In the genomic region with DNA sequence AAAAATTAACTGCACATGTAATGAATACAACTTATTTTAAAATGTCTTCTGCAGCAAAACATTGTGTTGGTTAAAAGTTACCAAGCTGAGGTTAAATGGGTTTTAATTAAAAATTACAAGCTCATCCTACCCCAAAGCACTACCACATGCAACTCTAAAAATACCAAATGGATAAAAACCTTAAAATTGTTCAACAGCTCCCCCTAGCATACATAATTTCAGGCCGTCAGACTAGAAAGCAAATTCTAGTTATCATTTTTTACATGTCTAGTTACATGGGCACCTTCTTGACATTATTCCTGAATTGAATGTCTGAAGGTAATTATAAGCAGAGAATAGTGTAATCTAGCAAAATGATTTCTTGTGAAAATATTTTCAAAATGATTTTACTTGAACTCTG, we compare ENCODE assay signal across 1 cellular context.
TF ChIP-seq lines count a peak whose summit lies in the region.

No MANE protein-coding gene starts in this region.

TF ChIP-seq in GM23338, 12 proteins besides CTCF, POLR2A, EP300 and RAD21 (continued from another document):
- TF ChIP-seq, protein P1, sequence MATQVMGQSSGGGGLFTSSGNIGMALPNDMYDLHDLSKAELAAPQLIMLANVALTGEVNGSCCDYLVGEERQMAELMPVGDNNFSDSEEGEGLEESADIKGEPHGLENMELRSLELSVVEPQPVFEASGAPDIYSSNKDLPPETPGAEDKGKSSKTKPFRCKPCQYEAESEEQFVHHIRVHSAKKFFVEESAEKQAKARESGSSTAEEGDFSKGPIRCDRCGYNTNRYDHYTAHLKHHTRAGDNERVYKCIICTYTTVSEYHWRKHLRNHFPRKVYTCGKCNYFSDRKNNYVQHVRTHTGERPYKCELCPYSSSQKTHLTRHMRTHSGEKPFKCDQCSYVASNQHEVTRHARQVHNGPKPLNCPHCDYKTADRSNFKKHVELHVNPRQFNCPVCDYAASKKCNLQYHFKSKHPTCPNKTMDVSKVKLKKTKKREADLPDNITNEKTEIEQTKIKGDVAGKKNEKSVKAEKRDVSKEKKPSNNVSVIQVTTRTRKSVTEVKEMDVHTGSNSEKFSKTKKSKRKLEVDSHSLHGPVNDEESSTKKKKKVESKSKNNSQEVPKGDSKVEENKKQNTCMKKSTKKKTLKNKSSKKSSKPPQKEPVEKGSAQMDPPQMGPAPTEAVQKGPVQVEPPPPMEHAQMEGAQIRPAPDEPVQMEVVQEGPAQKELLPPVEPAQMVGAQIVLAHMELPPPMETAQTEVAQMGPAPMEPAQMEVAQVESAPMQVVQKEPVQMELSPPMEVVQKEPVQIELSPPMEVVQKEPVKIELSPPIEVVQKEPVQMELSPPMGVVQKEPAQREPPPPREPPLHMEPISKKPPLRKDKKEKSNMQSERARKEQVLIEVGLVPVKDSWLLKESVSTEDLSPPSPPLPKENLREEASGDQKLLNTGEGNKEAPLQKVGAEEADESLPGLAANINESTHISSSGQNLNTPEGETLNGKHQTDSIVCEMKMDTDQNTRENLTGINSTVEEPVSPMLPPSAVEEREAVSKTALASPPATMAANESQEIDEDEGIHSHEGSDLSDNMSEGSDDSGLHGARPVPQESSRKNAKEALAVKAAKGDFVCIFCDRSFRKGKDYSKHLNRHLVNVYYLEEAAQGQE (IDR thresholded peaks at IDR 0.05; ENCODE audit: unreplicated experiment), result no peak
- TF ChIP-seq POLR2AphosphoS5 (IDR thresholded peaks at IDR 0.05; ENCODE audit: low read depth) (no peak), JUNB (IDR thresholded peaks at IDR 0.05; ENCODE audit: unreplicated experiment) (no peak), ZNF462 (CRISPR knock-in tag; IDR thresholded peaks at IDR 0.05) (no peak), ZNF331 (CRISPR knock-in tag; IDR thresholded peaks at IDR 0.05; ENCODE audit: low read depth) (no peak), EZH2phosphoT487 (IDR thresholded peaks at IDR 0.05; ENCODE audit: unreplicated experiment) (no peak), NANOG (IDR thresholded peaks at IDR 0.05; ENCODE audit: borderline replicate concordance) (no peak), ETS1 (IDR thresholded peaks at IDR 0.05) (no peak), STAT1 (IDR thresholded peaks at IDR 0.05; ENCODE audit: unreplicated experiment) (no peak), ZNF114 (CRISPR knock-in tag; IDR thresholded peaks at IDR 0.05) (no peak)
